ENCODE assay signal across 8 cellular contexts in genomic region chr12:14995583-14996425, GRCh38.
A peak's percentile ranks its signal among the peaks of the same experiment; 100 is the strongest.
DNase-seq lines count a peak whose midpoint lies in the region; ATAC-seq, FAIRE-seq and TF ChIP-seq lines count a peak whose summit lies in the region.

No MANE protein-coding gene starts in this region.

- no peaks in the 10 kb centered on the region for H3K36me3 Mint-ChIP-seq in nephron progenitor cell (ENCODE audit: low read depth)

- DNase-seq in RCC 7860 (ENCODE audit: low spot score) (peak; percentile 28), nephron progenitor cell (no peak), OCI-M2 (lab: John Stamatoyannopoulos, UW; ENCODE audit: unreplicated experiment) (no peak)

- H3K9me3 Mint-ChIP-seq in nephron progenitor cell: peaks cover 7% of the 10 kb centered on the region

- H3K4me3 Mint-ChIP-seq in nephron progenitor cell: no peak overlapping the region

- H3K4me1 Mint-ChIP-seq in nephron progenitor cell: peaks cover 23% of the 10 kb centered on the region

- peaks cover 4% of the 10 kb centered on the region for H3K27me3 Mint-ChIP-seq in nephron progenitor cell (ENCODE audit: low read depth, poor library complexity)

- FAIRE-seq in G401.6 (lab: Jason Lieb, UNC) (peak; percentile 96), RCC 7860 (lab: Jason Lieb, UNC) (peak; percentile 82), endometrium (lab: Jason Lieb, UNC) (peak; percentile 98)

- no peak overlapping the region for H3K27ac Mint-ChIP-seq in nephron progenitor cell

- TF ChIP-seq CTCF in LNCAP (IDR thresholded peaks at IDR 0.05) (peak; percentile 67), nephron progenitor cell (IDR thresholded peaks at IDR 0.05) (peak; percentile 79)

- ATAC-seq in HG02870 (IDR thresholded peaks at IDR 0.05; ENCODE audit: unreplicated experiment) (no peak), GM19395 (IDR thresholded peaks at IDR 0.05; ENCODE audit: unreplicated experiment) (no peak)
